In the genomic region with DNA sequence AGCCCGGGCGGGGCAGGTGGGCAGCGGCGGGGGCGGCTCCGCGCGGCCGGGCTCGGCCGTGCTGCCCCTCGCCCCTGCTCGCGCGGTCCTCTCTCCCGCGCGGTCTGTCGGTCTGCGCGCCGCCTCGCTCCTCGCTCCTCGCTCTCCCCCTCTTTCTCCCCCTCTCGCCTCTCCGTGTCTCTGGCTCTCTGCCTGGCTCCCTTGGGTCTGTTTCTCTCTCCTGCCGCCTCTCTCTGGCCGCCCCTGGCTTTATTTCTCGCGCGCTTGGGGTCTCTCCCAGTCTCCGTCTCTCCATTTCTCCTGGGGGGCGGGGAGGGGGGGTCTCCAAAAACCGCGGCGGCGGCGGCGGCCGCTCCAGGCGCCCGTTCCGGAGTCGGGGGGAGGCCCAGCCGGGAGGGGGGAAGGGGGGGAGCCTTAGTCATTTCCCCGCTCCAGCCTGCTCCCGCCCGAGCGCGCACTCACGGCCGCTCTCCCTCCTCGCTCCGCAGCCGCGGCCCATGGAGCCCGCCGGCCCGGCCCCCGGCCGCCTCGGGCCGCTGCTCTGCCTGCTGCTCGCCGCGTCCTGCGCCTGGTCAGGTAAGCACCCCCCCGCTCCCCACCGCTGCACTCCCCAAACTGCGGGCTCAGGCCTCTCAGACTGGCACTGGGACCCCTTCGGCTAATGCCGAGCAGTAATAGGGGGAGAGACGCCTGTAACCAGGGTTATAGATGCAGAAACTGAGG, we compare ENCODE assay signal across 8 cellular contexts. TPM values are rescaled to one million over a fixed set of nuclear protein-coding genes. Genes with fewer than 3 reads are reported as not detected.
DNase-seq lines count a peak whose midpoint lies in the region; ATAC-seq, FAIRE-seq and TF ChIP-seq lines count a peak whose summit lies in the region.

A gene (plus strand): TSS at position 457 of the 723 bp plus-strand sequence. CDS start 41 bp downstream, at position 498.

- H3K36me3 Mint-ChIP-seq in CD14-positive monocyte: peaks cover 49 to 57% of the 10 kb centered on the region in 2 donors
- peaks cover 55% of the 10 kb centered on the region for H3K36me3 Mint-ChIP-seq in stimulated activated memory B cell treated with anti-CD40 and anti-IgM and Interleukin-4, amounts not matched to agents 10 μg/mL and 1 μg/mL and 100 μg/mL, for 72 hours

- H3K9me3 Mint-ChIP-seq in CD14-positive monocyte: no peaks in the 10 kb centered on the region
- H3K9me3 Mint-ChIP-seq in stimulated activated memory B cell treated with anti-CD40 and anti-IgM and Interleukin-4, amounts not matched to agents 10 μg/mL and 1 μg/mL and 100 μg/mL, for 72 hours: no peaks in the 10 kb centered on the region

- intact Hi-C loops in CD14-positive monocyte (cut with micrococcal nuclease) (loop anchor here (1.0 to 10.0 kb wide), 7 partner anchors 50 to 207 kb away; a partner anchor contains a TSS), left lung (cut with DNase I) (no loop called here)

- H3K27ac Mint-ChIP-seq in CD14-positive monocyte: peak within 1 kb of the TSS; percentile 90 to 99 (median 95)
- peak within 1 kb of the TSS; percentile 89 for H3K27ac Mint-ChIP-seq in stimulated activated memory B cell treated with anti-CD40 and anti-IgM and Interleukin-4, amounts not matched to agents 10 μg/mL and 1 μg/mL and 100 μg/mL, for 72 hours

- H3K4me1 ChIP-seq in left lung: peaks cover 10 to 57% of the 10 kb centered on the region in 2 donors

- H3K27me3 Mint-ChIP-seq in CD14-positive monocyte (ENCODE audit: low read depth in 3 of 3): peaks cover 0 to 2% (median 1%) of the 10 kb centered on the region in 3 donors
- no peaks in the 10 kb centered on the region for H3K27me3 Mint-ChIP-seq in stimulated activated memory B cell treated with anti-CD40 and anti-IgM and Interleukin-4, amounts not matched to agents 10 μg/mL and 1 μg/mL and 100 μg/mL, for 72 hours

- H3K27me3 ChIP-seq in left lung: peaks cover 9 to 84% of the 10 kb centered on the region in 2 donors

- H3K27ac ChIP-seq in RWPE1: peak within 1 kb of the TSS; percentile 86
- peak within 1 kb of the TSS; percentile 84 to 98 for H3K27ac ChIP-seq in left lung

- DNase-seq in CD14-positive monocyte (ENCODE audit: low spot score): peak; percentile 68
- DNase-seq in H54 (ENCODE audit: insufficient read length, low spot score): peak; percentile 89
- peak; percentile 95 for DNase-seq in RWPE1 (ENCODE audit: low spot score)
- DNase-seq in ecto neural progenitor cell (ENCODE audit: low spot score): peak; percentile 76
- DNase-seq in left lung: peak; percentile 58 to 91
- DNase-seq in OCI-M2 (lab: John Stamatoyannopoulos, UW; ENCODE audit: unreplicated experiment): no peak

- H3K4me3 ChIP-seq in left lung: peak within 1 kb of the TSS; percentile 36 to 62

- no peak for FAIRE-seq in H54 (lab: Jason Lieb, UNC)

- H3K4me3 Mint-ChIP-seq in CD14-positive monocyte: peak within 1 kb of the TSS; percentile 100
- peak within 1 kb of the TSS; percentile 98 for H3K4me3 Mint-ChIP-seq in stimulated activated memory B cell treated with anti-CD40 and anti-IgM and Interleukin-4, amounts not matched to agents 10 μg/mL and 1 μg/mL and 100 μg/mL, for 72 hours

- ATAC-seq in left lung (peak; percentile 18), GM21786 (IDR thresholded peaks at IDR 0.05; ENCODE audit: unreplicated experiment) (no peak)
- ATAC-seq in stimulated activated memory B cell treated with anti-CD40 and anti-IgM and Interleukin-4, amounts not matched to agents 10 μg/mL and 1 μg/mL and 100 μg/mL, for 72 hours: no peak

- TF ChIP-seq CTCF in CD14-positive monocyte (IDR thresholded peaks at IDR 0.05) (no peak), RWPE1 (conservative IDR thresholded peaks at IDR 0.05; ENCODE audit: low read depth) (no peak), left lung (IDR thresholded peaks at IDR 0.05) (no peak)

- peak; percentile 61 for TF ChIP-seq POLR2A in H54 (IDR thresholded peaks at IDR 0.05; ENCODE audit: low read depth, low read length)

- peaks cover 76% of the 10 kb centered on the region for H3K4me1 Mint-ChIP-seq in CD14-positive monocyte
- peaks cover 69% of the 10 kb centered on the region for H3K4me1 Mint-ChIP-seq in stimulated activated memory B cell treated with anti-CD40 and anti-IgM and Interleukin-4, amounts not matched to agents 10 μg/mL and 1 μg/mL and 100 μg/mL, for 72 hours

- POLR2A ChIA-PET in RWPE1 (lab: Yijun Ruan, JAX; ENCODE audit: low non-redundant PET): no interaction called here

- CTCF ChIA-PET in RWPE1 (lab: Yijun Ruan, JAX): interaction anchor here (1.4 kb wide), 1 partner anchor 93 kb away, joined by 6 read pairs; no protein-coding TSS in a partner anchor

- H3K36me3 ChIP-seq in left lung: no peaks in the 10 kb centered on the region

- H3K9me3 ChIP-seq in left lung: no peaks in the 10 kb centered on the region

RNA-seq across cellular contexts. Expression of the gene that starts here (rescaled TPM):
- 10 to 100 TPM; 28.4 to 58.3 TPM for polyA plus RNA-seq in CD14-positive monocyte
- 100 to 1,000 TPM in 1 of 2 donors, 10 to 100 TPM in 1; 43.9 to 102 TPM for total RNA-seq in left lung

Comparison
In these comparisons a context has a peak if more than half of its experiments do, and no peak if none do; other contexts are left out.
1. intact Hi-C loops: an anchor here in CD14-positive monocyte (1.0 to 10.0 kb wide); none called in left lung.